ENCODE assay signal across 15 cellular contexts in the genomic region with DNA sequence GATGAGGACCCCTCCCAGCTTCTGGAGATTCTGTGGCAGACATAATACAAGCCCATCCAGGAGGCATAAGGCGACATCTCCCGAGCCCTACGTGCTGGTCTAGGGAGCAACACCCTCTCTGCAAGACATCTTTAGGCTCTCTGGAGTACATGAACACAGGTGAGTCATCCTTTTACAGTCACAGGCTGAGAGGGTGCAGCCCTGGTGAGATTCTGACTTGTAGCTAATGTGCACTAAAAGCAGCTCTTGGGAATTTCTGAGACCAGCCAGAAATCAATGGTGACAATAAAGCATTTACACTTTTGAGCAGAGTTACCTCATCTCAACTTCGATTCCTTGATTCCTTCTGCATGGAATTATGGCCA.
DNase-seq lines count a peak whose midpoint lies in the region; ATAC-seq and TF ChIP-seq lines count a peak whose summit lies in the region.
"Had no signal": no experiment of that assay in that cellular context is flagged by ENCODE, and none has a peak within 500 bp of the region (broad histone marks: within the 10 kb centered on the region; RNA-seq: fewer than 3 reads in every experiment).

No MANE protein-coding gene starts in this region.

- H3K4me1 ChIP-seq in HEK293 (ENCODE audit: control insufficient read depth, insufficient read depth, low read length): no peaks in the 10 kb centered on the region

- H3K4me3 ChIP-seq in HEK293 (ENCODE audit: low read depth, low read length): no peak overlapping the region
- H3K4me3 ChIP-seq: thoracic aorta had no signal

- H3K9me3 ChIP-seq in HEK293 (ENCODE audit: control insufficient read depth, insufficient read depth, low read depth, low read length): no peaks in the 10 kb centered on the region

- no peak overlapping the region for H3K27ac Mint-ChIP-seq in naive thymus-derived CD8-positive, alpha-beta T cell
- H3K27ac Mint-ChIP-seq: activated naive CD4-positive, alpha-beta T cell treated with anti-CD3 and anti-CD28 coated beads, Interleukin-2, amount 50 U/mL, for 72 hours; B cell had no signal

- no peak overlapping the region for H3K27ac ChIP-seq in HEK293 (ENCODE audit: extremely low read depth, low read depth, low read length)
- H3K27ac ChIP-seq: parathyroid adenoma, thoracic aorta, VCaP had no signal

- H3K36me3 Mint-ChIP-seq in naive thymus-derived CD8-positive, alpha-beta T cell: peaks cover 27 to 29% (median 28%) of the 10 kb centered on the region in 3 donors

- no peaks in the 10 kb centered on the region for H3K36me3 ChIP-seq in HEK293 (ENCODE audit: control insufficient read depth in 2 of 2, insufficient read depth in 1 of 2, low read length in 2 of 2)
- H3K36me3 ChIP-seq: thoracic aorta had no signal

- H3K9me3 Mint-ChIP-seq in naive thymus-derived CD8-positive, alpha-beta T cell: peaks cover 2 to 27% (median 17%) of the 10 kb centered on the region in 9 donors

- DNase-seq in AG08396 (ENCODE audit: low spot score) (peak; percentile 67), astrocyte of the hippocampus (ENCODE audit: low read depth, low spot score) (peak; percentile 46), islet precursor cell (peak; percentile 87), AML-193 (lab: John Stamatoyannopoulos, UW) (no peak)
- no peak for DNase-seq in naive thymus-derived CD8-positive, alpha-beta T cell
- DNase-seq in activated naive CD4-positive, alpha-beta T cell treated with anti-CD3 and anti-CD28 coated beads, Interleukin-2, amount 50 U/mL, for 16 hours: no peak
- DNase-seq: DMS53, NCI-H1048 had no signal

- peaks cover 0 to 5% (median 2%) of the 10 kb centered on the region in 4 donors for H3K4me1 Mint-ChIP-seq in naive thymus-derived CD8-positive, alpha-beta T cell

- no peaks in the 10 kb centered on the region for H3K27me3 Mint-ChIP-seq in naive thymus-derived CD8-positive, alpha-beta T cell
- H3K27me3 Mint-ChIP-seq: B cell had no signal

- no peak for ATAC-seq in HG03139 (IDR thresholded peaks at IDR 0.05; ENCODE audit: unreplicated experiment)
- ATAC-seq in naive thymus-derived CD8-positive, alpha-beta T cell: no peak
- ATAC-seq: activated naive CD4-positive, alpha-beta T cell treated with anti-CD3 and anti-CD28 coated beads, Interleukin-2, amount 50 U/mL, for 72 hours had no signal

- no peak overlapping the region for H3K4me3 Mint-ChIP-seq in naive thymus-derived CD8-positive, alpha-beta T cell
- H3K4me3 Mint-ChIP-seq: B cell had no signal

- POLR2A ChIA-PET in HEK293 (lab: Yijun Ruan, JAX): no interaction called here
- POLR2A ChIA-PET in naive thymus-derived CD8-positive, alpha-beta T cell (lab: Charles Lee): interaction anchor here (1.1 kb wide), 1 partner anchor 8 kb away, joined by 3 read pairs; no protein-coding TSS in a partner anchor

- CTCF ChIA-PET in HEK293 (lab: Yijun Ruan, JAX): no interaction called here

- TF ChIP-seq CTCF in HEK293 (tag by site-specific recombination; IDR thresholded peaks at IDR 0.05): no peak

TF ChIP-seq in HEK293, 187 proteins besides CTCF, POLR2A, EP300 and RAD21:
- TF ChIP-seq ZNF707 (tag by site-specific recombination; IDR thresholded peaks at IDR 0.05) (no peak), SCRT2 (tag by site-specific recombination; IDR thresholded peaks at IDR 0.05) (0 out of 2 replicates have a peak, but pooled peaks have one; percentile 31)

Comparison
In these comparisons a context has a peak if more than half of its experiments do, and no peak if none do; other contexts are left out.
1. DNase-seq: peak in AG08396 (single experiment), astrocyte of the hippocampus (single experiment) and islet precursor cell (single experiment); none in naive thymus-derived CD8-positive, alpha-beta T cell (0 of 10), AML-193 (0 of 2) and activated naive CD4-positive, alpha-beta T cell treated with anti-CD3 and anti-CD28 coated beads, Interleukin-2, amount 50 U/mL, for 16 hours (single experiment).